In the genomic region with DNA sequence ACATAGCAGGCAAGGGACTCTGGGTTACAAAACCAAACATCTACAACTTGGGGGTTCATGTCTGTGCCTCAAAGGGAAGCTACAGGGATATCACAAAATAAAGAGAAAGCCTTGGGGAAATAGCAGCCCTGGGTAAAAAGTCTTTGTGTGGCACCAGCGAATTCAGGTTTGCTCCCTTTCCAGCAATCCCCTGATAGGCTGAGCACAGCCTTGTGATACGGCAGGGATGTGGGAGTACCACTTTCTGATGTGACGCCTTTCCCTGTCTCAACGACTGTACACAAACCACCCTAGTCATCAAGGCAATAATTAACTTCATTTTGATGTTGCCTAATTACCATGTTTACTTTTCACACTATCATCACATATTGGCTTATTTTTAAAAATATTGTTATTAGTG, we compare ENCODE assay signal across 22 cellular contexts.
"Had no signal": no experiment of that assay in that cellular context is flagged by ENCODE, and none has a peak within 500 bp of the region (broad histone marks: within the 10 kb centered on the region; RNA-seq: fewer than 3 reads in every experiment).

No MANE protein-coding gene starts in this region.

- H3K27ac Mint-ChIP-seq: mesothelial cell of epicardium had no signal

- H3K27me3 ChIP-seq: dorsolateral prefrontal cortex, esophagus muscularis mucosa, foreskin keratinocyte, gastroesophageal sphincter, heart right ventricle, left lung had no signal

- H3K4me3 ChIP-seq: coronary artery, dorsolateral prefrontal cortex, esophagus muscularis mucosa, gastroesophageal sphincter, heart right ventricle, left lung, lower lobe of right lung, mucosa of descending colon had no signal

- H3K4me1 ChIP-seq: foreskin keratinocyte, gastroesophageal sphincter, left lung, lower lobe of right lung had no signal

- H3K9me3 ChIP-seq: esophagus muscularis mucosa, gastroesophageal sphincter, left lung, lower lobe of right lung, mucosa of descending colon had no signal

- DNase-seq: dermis blood vessel endothelial cell; effector CD4-positive, alpha-beta T cell; effector memory CD4-positive, alpha-beta T cell; foreskin keratinocyte; heart right ventricle; hippocampal formation; left cardiac atrium; left lung; left ventricle myocardium superior; lower lobe of right lung; mesenchymal stem cell; mucosa of descending colon had no signal

- H3K27ac ChIP-seq: coronary artery, esophagus muscularis mucosa, foreskin keratinocyte, gastroesophageal sphincter, heart right ventricle, left lung, lower lobe of right lung had no signal

- H3K4me3 Mint-ChIP-seq: mesothelial cell of epicardium had no signal

- H3K36me3 Mint-ChIP-seq: mesothelial cell of epicardium had no signal

- FAIRE-seq: colon, endothelial cell of umbilical vein, frontal cortex, islet of Langerhans, keratinocyte had no signal

- H3K36me3 ChIP-seq: esophagus muscularis mucosa, gastroesophageal sphincter, left lung, lower lobe of right lung had no signal
